In genomic region chr3:72113964-72114363, GRCh38 we compare ENCODE assay signal across 28 cellular contexts.
"Had no signal": no experiment of that assay in that cellular context is flagged by ENCODE, and none has a peak within 500 bp of the region (broad histone marks: within the 10 kb centered on the region; RNA-seq: fewer than 3 reads in every experiment).

No MANE protein-coding gene starts in this region.

- H3K27ac Mint-ChIP-seq: stimulated activated effector memory CD8-positive, alpha-beta T cell treated with anti-CD3 and anti-CD28 coated beads, Interleukin-12 subunit alpha, Interleukin-12 subunit beta, amount 100 ng/mL, for 72 hours; stimulated activated memory B cell treated with anti-CD40 and anti-IgM and Interleukin-4, amounts not matched to agents 10 μg/mL and 1 μg/mL and 100 μg/mL, for 72 hours; stimulated activated naive B cell treated with anti-CD40 and anti-IgM and Interleukin-4, amounts not matched to agents 10 μg/mL and 1 μg/mL and 100 μg/mL, for 72 hours; stimulated activated naive CD8-positive, alpha-beta T cell treated with anti-CD3 and anti-CD28 coated beads, Interleukin-15, amount 100 ng/mL, for 72 hours; stimulated activated naive CD8-positive, alpha-beta T cell treated with anti-CD3 and anti-CD28 coated beads, Interleukin-15, Interleukin-2, amounts not matched to agents 100 ng/mL and 50 ng/mL, for 24 hours; type B pancreatic cell had no signal

- ATAC-seq: stimulated activated memory B cell treated with anti-CD40 and anti-IgM and Interleukin-4, amounts not matched to agents 10 μg/mL and 1 μg/mL and 100 μg/mL, for 72 hours; stimulated activated naive B cell treated with anti-CD40 and anti-IgM and Interleukin-4, amounts not matched to agents 10 μg/mL and 1 μg/mL and 100 μg/mL, for 72 hours; stimulated activated naive CD8-positive, alpha-beta T cell treated with anti-CD3 and anti-CD28 coated beads, Interleukin-15, amount 100 ng/mL, for 72 hours; stimulated activated naive CD8-positive, alpha-beta T cell treated with anti-CD3 and anti-CD28 coated beads, Interleukin-15, Interleukin-2, amounts not matched to agents 100 U/mL and 50 U/mL, for 24 hours had no signal

- H3K36me3 ChIP-seq: stomach, suprapubic skin, thoracic aorta, thyroid gland, tibial artery, tibial nerve, transverse colon, upper lobe of left lung, upper lobe of right lung, vagina had no signal

- H3K9me3 ChIP-seq: stomach, suprapubic skin, testis, thoracic aorta, thyroid gland, tibial artery, tibial nerve, transverse colon, upper lobe of left lung, upper lobe of right lung, vagina had no signal

- H3K36me3 Mint-ChIP-seq: stimulated activated effector memory CD8-positive, alpha-beta T cell treated with anti-CD3 and anti-CD28 coated beads, Interleukin-12 subunit alpha, Interleukin-12 subunit beta, amount 100 ng/mL, for 72 hours; stimulated activated memory B cell treated with anti-CD40 and anti-IgM and Interleukin-4, amounts not matched to agents 10 μg/mL and 1 μg/mL and 100 μg/mL, for 72 hours; stimulated activated naive B cell treated with anti-CD40 and anti-IgM and Interleukin-4, amounts not matched to agents 10 μg/mL and 1 μg/mL and 100 μg/mL, for 72 hours; type B pancreatic cell had no signal

- H3K4me1 Mint-ChIP-seq: stimulated activated effector memory CD8-positive, alpha-beta T cell treated with anti-CD3 and anti-CD28 coated beads, Interleukin-12 subunit alpha, Interleukin-12 subunit beta, amount 100 ng/mL, for 72 hours; stimulated activated memory B cell treated with anti-CD40 and anti-IgM and Interleukin-4, amounts not matched to agents 10 μg/mL and 1 μg/mL and 100 μg/mL, for 72 hours; stimulated activated naive CD8-positive, alpha-beta T cell treated with anti-CD3 and anti-CD28 coated beads, Interleukin-15, amount 100 ng/mL, for 72 hours had no signal

- H3K27me3 ChIP-seq: stomach, suprapubic skin, testis, thyroid gland, tibial artery, tibial nerve, transverse colon, upper lobe of left lung, upper lobe of right lung, vagina had no signal

- H3K4me3 Mint-ChIP-seq: stimulated activated effector memory CD8-positive, alpha-beta T cell treated with anti-CD3 and anti-CD28 coated beads, Interleukin-12 subunit alpha, Interleukin-12 subunit beta, amount 100 ng/mL, for 72 hours; stimulated activated memory B cell treated with anti-CD40 and anti-IgM and Interleukin-4, amounts not matched to agents 10 μg/mL and 1 μg/mL and 100 μg/mL, for 72 hours; stimulated activated naive B cell treated with anti-CD40 and anti-IgM and Interleukin-4, amounts not matched to agents 10 μg/mL and 1 μg/mL and 100 μg/mL, for 72 hours; stimulated activated naive CD8-positive, alpha-beta T cell treated with anti-CD3 and anti-CD28 coated beads, Interleukin-15, amount 100 ng/mL, for 72 hours; stimulated activated naive CD8-positive, alpha-beta T cell treated with anti-CD3 and anti-CD28 coated beads, Interleukin-15, Interleukin-2, amounts not matched to agents 100 ng/mL and 50 ng/mL, for 24 hours; type B pancreatic cell had no signal

- FAIRE-seq: urothelium cell line had no signal

- H3K9me3 Mint-ChIP-seq: stimulated activated effector memory CD8-positive, alpha-beta T cell treated with anti-CD3 and anti-CD28 coated beads, Interleukin-12 subunit alpha, Interleukin-12 subunit beta, amount 100 ng/mL, for 72 hours; stimulated activated memory B cell treated with anti-CD40 and anti-IgM and Interleukin-4, amounts not matched to agents 10 μg/mL and 1 μg/mL and 100 μg/mL, for 72 hours; stimulated activated naive B cell treated with anti-CD40 and anti-IgM and Interleukin-4, amounts not matched to agents 10 μg/mL and 1 μg/mL and 100 μg/mL, for 72 hours; stimulated activated naive CD8-positive, alpha-beta T cell treated with anti-CD3 and anti-CD28 coated beads, Interleukin-15, amount 100 ng/mL, for 72 hours; stimulated activated naive CD8-positive, alpha-beta T cell treated with anti-CD3 and anti-CD28 coated beads, Interleukin-15, Interleukin-2, amounts not matched to agents 100 ng/mL and 50 ng/mL, for 24 hours; type B pancreatic cell had no signal

- H3K4me1 ChIP-seq: suprapubic skin, testis, thyroid gland, tibial nerve, transverse colon, upper lobe of right lung, vagina had no signal

- H3K27ac ChIP-seq: stomach, suprapubic skin, testis, thoracic aorta, thyroid gland, tibial nerve, transverse colon, upper lobe of left lung, upper lobe of right lung, vagina had no signal

- H3K4me3 ChIP-seq: stomach, suprapubic skin, testis, thoracic aorta, thyroid gland, tibial artery, tibial nerve, transverse colon, upper lobe of left lung, upper lobe of right lung, vagina had no signal

- DNase-seq: stimulated activated CD4-positive, alpha-beta T cell treated with anti-CD3 and anti-CD28 coated beads, Interleukin-2, amount 100 ng/mL, for 48 hours; stimulated activated CD4-positive, alpha-beta T cell treated with anti-CD3 and anti-CD28 coated beads, Interleukin-4, amount 100 ng/mL, for 1 hour; stimulated activated CD4-positive, alpha-beta T cell treated with anti-CD3 and anti-CD28 coated beads, Interleukin-4, amount 100 ng/mL, for 24 hours; stimulated activated CD4-positive, alpha-beta T cell treated with anti-CD3 and anti-CD28 coated beads, Interleukin-4, amount 100 ng/mL, for 4 hours; stimulated activated CD8-positive, alpha-beta memory T cell treated with anti-CD3 and anti-CD28 coated beads, Interleukin-4, amount 100 ng/mL, for 48 hours; stimulated activated naive B cell treated with anti-CD40 and anti-IgM and Interleukin-4, amounts not matched to agents 10 μg/mL and 1 μg/mL and 100 μg/mL, for 72 hours; stimulated activated naive CD4-positive, alpha-beta T cell; stimulated activated naive CD4-positive, alpha-beta T cell treated with Interleukin-2 at 50 U/mL for 16 hours; stimulated activated naive CD8-positive, alpha-beta T cell treated with anti-CD3 and anti-CD28 coated beads, Interleukin-15, amount 100 ng/mL, for 72 hours; stimulated activated naive CD8-positive, alpha-beta T cell treated with anti-CD3 and anti-CD28 coated beads, Interleukin-15, Interleukin-2, amounts not matched to agents 100 U/mL and 50 U/mL, for 24 hours; stomach; substantia nigra; testis; thyroid gland; transverse colon; trophoblast cell; upper lobe of left lung; upper lobe of right lung had no signal
